ENCODE assay signal across 10 cellular contexts in the genomic region with DNA sequence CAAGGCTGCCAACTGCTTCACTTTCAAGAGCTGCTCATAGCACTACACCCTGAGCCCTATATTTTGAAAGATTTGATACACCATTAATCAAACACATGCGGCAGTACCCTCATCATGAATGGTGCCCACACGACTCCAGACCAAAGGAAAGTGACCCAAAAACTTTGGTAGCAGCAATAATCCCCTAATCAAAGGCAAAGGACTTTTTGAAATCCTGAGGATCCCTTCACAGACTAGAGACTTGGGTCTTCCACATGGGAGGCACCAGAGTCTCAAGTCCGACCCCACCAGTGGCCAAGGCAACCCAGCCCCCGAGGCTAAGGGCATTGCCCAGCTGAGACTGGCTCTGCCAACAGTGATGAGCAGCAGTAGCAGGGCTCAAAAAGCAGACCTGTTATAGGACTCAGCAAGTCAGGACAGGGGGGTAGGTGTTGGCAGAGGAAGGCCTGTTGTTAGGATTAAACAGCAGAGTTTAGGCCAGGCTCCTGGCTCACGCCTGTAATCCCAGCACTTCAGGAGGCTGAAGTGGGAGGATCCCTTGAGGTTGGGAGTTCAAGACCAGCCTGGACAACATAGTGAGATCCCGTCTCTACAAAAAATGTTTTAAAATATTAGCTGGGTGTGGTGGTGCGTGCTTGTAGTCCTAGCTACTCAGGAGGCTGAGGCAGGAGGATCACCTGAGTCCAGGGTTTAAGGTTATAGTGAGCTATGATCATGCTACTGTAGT. TPM values are rescaled to one million over a fixed set of nuclear protein-coding genes. Genes with fewer than 3 reads are reported as not detected.
DNase-seq lines count a peak whose midpoint lies in the region; ATAC-seq, FAIRE-seq and TF ChIP-seq lines count a peak whose summit lies in the region.
"Had no signal": no experiment of that assay in that cellular context is flagged by ENCODE, and none has a peak within 500 bp of the region (broad histone marks: within the 10 kb centered on the region; RNA-seq: fewer than 3 reads in every experiment).

No MANE protein-coding gene starts in this region.

- no peak overlapping the region for H2BK5ac ChIP-seq in trophoblast cell (ENCODE audit: low read depth, low read length, poor library complexity)

- H3K14ac ChIP-seq in trophoblast cell (ENCODE audit: low read length): no peak overlapping the region

- H3K36me3 ChIP-seq in ACC112 (ENCODE audit: insufficient read depth, low read length) (peaks cover 45% of the 10 kb centered on the region), GM12878 (ENCODE audit: control insufficient read depth in 2 of 2, insufficient read depth in 2 of 2, low read length in 1 of 2) (peaks cover 6 to 17% of the 10 kb centered on the region in 2 experiments), trophoblast cell (ENCODE audit: control insufficient read depth in 1 of 2, insufficient read depth in 2 of 2, low read length in 2 of 2) (peaks cover 0 to 5% of the 10 kb centered on the region in 2 experiments)

- H3K9me3 ChIP-seq in GM12878 (replicated peaks; ENCODE audit: control insufficient read depth, insufficient read depth, low read length) (no peaks in the 10 kb centered on the region), trophoblast cell (ENCODE audit: insufficient read depth, low read depth, low read length) (no peaks in the 10 kb centered on the region)

- SMC1A ChIA-PET in GM12878 (lab: Charles Lee; ENCODE audit: uncharacterized antibody, unreplicated experiment): interaction anchor here (1.1 to 3.4 kb wide), 5 partner anchors 30 to 91 kb away, joined by 3 to 15 read pairs (median 4); no protein-coding TSS in a partner anchor

- peaks cover 4 to 40% (median 13%) of the 10 kb centered on the region in 3 donors for H3K36me3 Mint-ChIP-seq in naive thymus-derived CD8-positive, alpha-beta T cell

- TF ChIP-seq EP300 in GM12878 (IDR thresholded peaks at IDR 0.05; ENCODE audit: borderline replicate concordance in 1 of 2, control insufficient read depth in 1 of 2, low read depth in 2 of 2, low read length in 2 of 2): no peak

- peak overlapping the region; percentile 6 to 97 (median 46) for H3K4me3 Mint-ChIP-seq in naive thymus-derived CD8-positive, alpha-beta T cell

- H3K27me3 ChIP-seq in ACC112 (ENCODE audit: insufficient read depth, low read length): no peaks in the 10 kb centered on the region
- no peaks in the 10 kb centered on the region for H3K27me3 ChIP-seq in GM12878 (replicated peaks in 1 of 2; ENCODE audit: control insufficient read depth in 2 of 2, insufficient read depth in 2 of 2, low read length in 1 of 2)
- no peaks in the 10 kb centered on the region for H3K27me3 ChIP-seq in trophoblast cell (ENCODE audit: insufficient read depth, low read length)

- H3K79me1 ChIP-seq in trophoblast cell (ENCODE audit: low read length): peaks cover 9% of the 10 kb centered on the region

- TF ChIP-seq POLR2A in GM12878 (IDR thresholded peaks at IDR 0.05; ENCODE audit: low read depth, low read length): no peak

- RAD21 ChIA-PET in GM12878 (lab: Charles Lee; ENCODE audit: unreplicated experiment): interaction anchor here (1.3 to 1.5 kb wide), 2 partner anchors 13 to 73 kb away, joined by 3 read pairs; no protein-coding TSS in a partner anchor

- POLR2A ChIA-PET in GM12878 (lab: Charles Lee): interaction anchor here (0.7 to 2.3 kb wide), 4 partner anchors 11 to 73 kb away, joined by 3 to 5 read pairs (median 3); no protein-coding TSS in a partner anchor
- POLR2A ChIA-PET in naive thymus-derived CD8-positive, alpha-beta T cell (lab: Charles Lee): no interaction called here

- no peak for ATAC-seq in GM12878
- no peak for ATAC-seq in naive thymus-derived CD8-positive, alpha-beta T cell

- no peak overlapping the region for H3K4ac ChIP-seq in trophoblast cell (ENCODE audit: low read depth, low read length)

- no peaks in the 10 kb centered on the region for H3K27me3 Mint-ChIP-seq in naive thymus-derived CD8-positive, alpha-beta T cell

- H3K4me3 ChIP-seq in ACC112 (ENCODE audit: low read depth, low read length): peak overlapping the region; percentile 68
- peak overlapping the region; percentile 28 for H3K4me3 ChIP-seq in HFF-Myc (replicated peaks; ENCODE audit: low read depth, low read length)
- H3K4me3 ChIP-seq in GM12878: peak overlapping the region; percentile 79
- H3K4me3 ChIP-seq in trophoblast cell (ENCODE audit: low read depth, low read length): no peak overlapping the region

- CTCF ChIA-PET in GM12878 (lab: Yijun Ruan, JAX): interaction anchor here (0.5 to 1.8 kb wide), 5 partner anchors 19 to 202 kb away, joined by 3 to 7 read pairs (median 4); no protein-coding TSS in a partner anchor

- no peak overlapping the region for H3K18ac ChIP-seq in trophoblast cell (ENCODE audit: low read length)

- H3K79me2 ChIP-seq in ACC112 (ENCODE audit: control insufficient read depth, insufficient read depth, low read length, unreplicated experiment) (peaks cover 84% of the 10 kb centered on the region), GM12878 (ENCODE audit: control insufficient read depth, insufficient read depth, low read length) (peaks cover 88% of the 10 kb centered on the region), trophoblast cell (ENCODE audit: control insufficient read depth, insufficient read depth, low read length, poor library complexity) (peaks cover 8% of the 10 kb centered on the region)

- H3K4me1 Mint-ChIP-seq in naive thymus-derived CD8-positive, alpha-beta T cell: peaks cover 27 to 72% (median 66%) of the 10 kb centered on the region in 4 donors

- no peak overlapping the region for H2AK5ac ChIP-seq in trophoblast cell (ENCODE audit: low read length)

- H3K9me3 Mint-ChIP-seq in naive thymus-derived CD8-positive, alpha-beta T cell: no peaks in the 10 kb centered on the region

- in situ Hi-C loops in GM12878 (cut with MboI): no loop called here

- BruUV-seq in GM12878 (replicated peaks; lab: Mats Ljungman, UMichigan): no TSS peak

- peaks cover 32% of the 10 kb centered on the region for H3K4me1 ChIP-seq in ACC112 (ENCODE audit: control insufficient read depth, insufficient read depth, low read length, unreplicated experiment)
- peaks cover 32% of the 10 kb centered on the region for H3K4me1 ChIP-seq in GM12878 (ENCODE audit: control insufficient read depth, insufficient read depth, low read length)
- H3K4me1 ChIP-seq in trophoblast cell (ENCODE audit: control insufficient read depth in 1 of 2, insufficient read depth in 2 of 2, low read length in 2 of 2): peaks cover 7 to 14% of the 10 kb centered on the region in 2 experiments

- H3K27ac ChIP-seq in ACC112 (ENCODE audit: low read depth, low read length) (no peak overlapping the region), GM12878 (ENCODE audit: control insufficient read depth, insufficient read depth) (peak overlapping the region; percentile 21; the same call in 1 of the 2 replicates), trophoblast cell (ENCODE audit: low read depth, low read length) (no peak overlapping the region)

- intact Hi-C loops in GM12878 (cut with micrococcal nuclease; ENCODE audit: unreplicated experiment): no loop called here

- peak overlapping the region in 8 of 10 donors; percentile 2 to 90 (median 70) for H3K27ac Mint-ChIP-seq in naive thymus-derived CD8-positive, alpha-beta T cell

- TF ChIP-seq CTCF in HFF-Myc (IDR thresholded peaks at IDR 0.05; ENCODE audit: low read depth, low read length, missing control alignments): no peak
- no peak for TF ChIP-seq CTCF in GM12878 (IDR thresholded peaks at IDR 0.05 in 2 of 3, conservative IDR thresholded peaks at IDR 0.05 in 1 of 3; ENCODE audit: control insufficient read depth in 2 of 3, extremely low read depth in 1 of 3, insufficient read depth in 1 of 3, low read depth in 3 of 3, low read length in 3 of 3)

- peak overlapping the region; percentile 49; the same call in 1 of the 2 replicates for H3K9ac ChIP-seq in GM12878 (ENCODE audit: control insufficient read depth, insufficient read depth, low read length)
- H3K9ac ChIP-seq in trophoblast cell (ENCODE audit: low read length): no peak overlapping the region

- H3K4me2 ChIP-seq in GM12878 (ENCODE audit: control insufficient read depth, insufficient read depth): peak overlapping the region; percentile 83
- no peak overlapping the region for H3K4me2 ChIP-seq in trophoblast cell (ENCODE audit: low read length)

- no peak for DNase-seq in HFF-Myc (ENCODE audit: extremely low read depth, low read depth)
- DNase-seq in GM12878 (ENCODE audit: low read depth, low spot score): no peak
- no peak for DNase-seq in naive thymus-derived CD8-positive, alpha-beta T cell
- no peak for DNase-seq in cerebellar cortex (ENCODE audit: low spot score)
- no peak for DNase-seq in trophoblast cell
- no peak for DNase-seq in GDM1 (lab: John Stamatoyannopoulos, UW)
- no peak for DNase-seq in OCI-M1 (lab: John Stamatoyannopoulos, UW)
- DNase-seq: activated CD8-positive, alpha-beta memory T cell treated with anti-CD3 and anti-CD28 coated beads, Interleukin-2, amount 50 U/mL, for 48 hours; stimulated activated CD4-positive, alpha-beta T cell treated with anti-CD3 and anti-CD28 coated beads, Interleukin-15, amount 100 ng/mL, for 24 hours had no signal

- H2BK120ac ChIP-seq in trophoblast cell (ENCODE audit: insufficient read depth, low read length, poor library complexity): no peak overlapping the region

- WGBS in GM12878 (ENCODE audit: insufficient coverage, insufficient replicate concordance, low lambda C conversion rate, missing lambda C conversion rate): 39% methylated on average over 7 of the region's 7 CpGs
- WGBS in trophoblast cell (ENCODE audit: extremely low coverage, insufficient coverage, insufficient read length): no CpG with 5 or more reads among the region's 7 CpGs

- FAIRE-seq in GM12878 (lab: Jason Lieb, UNC): no peak

- no peak overlapping the region for H4K8ac ChIP-seq in trophoblast cell (ENCODE audit: low read depth, low read length)

- H4K91ac ChIP-seq in trophoblast cell (ENCODE audit: low read depth, low read length): no peak overlapping the region

- peaks cover 22% of the 10 kb centered on the region for H4K20me1 ChIP-seq in GM12878 (ENCODE audit: control insufficient read depth, insufficient read depth)

- no peak overlapping the region for H3K23ac ChIP-seq in trophoblast cell (ENCODE audit: low read length)

- no peak overlapping the region for H4K12ac ChIP-seq in trophoblast cell (ENCODE audit: low read depth, low read length)

- H2BK12ac ChIP-seq in trophoblast cell (ENCODE audit: low read length): no peak overlapping the region

- H2AFZ ChIP-seq in ACC112 (ENCODE audit: low read length, unreplicated experiment) (no peak overlapping the region), GM12878 (ENCODE audit: control insufficient read depth, low read depth, low read length) (no peak overlapping the region), trophoblast cell (ENCODE audit: insufficient read depth, low read length, poor library complexity) (no peak overlapping the region)

- TF ChIP-seq RAD21 in GM12878 (IDR thresholded peaks at IDR 0.05; ENCODE audit: insufficient read depth, low read depth, low read length): no peak

RNA-seq across cellular contexts. Expression of gene TRIM25, which starts 3.2 kb away (rescaled TPM):
- total RNA-seq in GM12878 (2013; cell fraction: nucleolus; rRNA removed): 362 and 384 TPM in 2 replicates
- total RNA-seq in GM12878 (2014; rRNA removed): 47.3 and 57.2 TPM in 2 replicates
- 45.1 and 45.5 TPM in 2 replicates for total RNA-seq in GM12878 (2014; rRNA removed; fragmentation: Illumina TruSeq; extraction: Trizol)
- total RNA-seq in GM12878 (2021): 93.6 and 96.1 TPM in 2 replicates
- polyA plus RNA-seq in GM12878 (2011; ENCODE audit: low read depth): 42.0 TPM
- polyA plus RNA-seq in GM12878 (2011; rRNA removed): 123 and 138 TPM in 2 replicates
- 72.4 and 86.7 TPM in 2 replicates for polyA plus RNA-seq in GM12878 (2011; cell fraction: cytosol; rRNA removed)
- 276 and 335 TPM in 2 replicates for polyA plus RNA-seq in GM12878 (2011; cell fraction: nucleus; rRNA removed)
- polyA plus RNA-seq in GM12878 (2012): 61.2 and 68.8 TPM in 2 replicates
- polyA plus RNA-seq in GM12878 (2014; fragmentation: Illumina TruSeq; extraction: Trizol): 93.2 and 95.5 TPM in 2 replicates
- 10 to 100 TPM; 10.5 to 15.9 TPM for polyA plus RNA-seq in GM12878 (2014; fragmentation: Nextera tagmentation; extraction: Ambion mirVana)
- polyA plus RNA-seq in GM12878 (2014; rRNA removed): 58.6 and 59.7 TPM in 2 replicates
- polyA plus RNA-seq in GM12878 (2016; fragmentation: Nextera tagmentation; extraction: Ambion mirVana): 10 to 100 TPM; 32.7 to 40.7 TPM
- 75.3 and 98.7 TPM in 2 replicates for polyA minus RNA-seq in GM12878 (2011; rRNA and poly(A)+ RNA removed)
- polyA minus RNA-seq in GM12878 (2011; cell fraction: cytosol; rRNA and poly(A)+ RNA removed): 54.1 and 75.7 TPM in 2 replicates
- polyA minus RNA-seq in GM12878 (2011; cell fraction: nucleus; rRNA and poly(A)+ RNA removed): 91.8 and 128 TPM in 2 replicates
- 10 to 100 TPM; 59.9 to 63.9 TPM for total RNA-seq in naive thymus-derived CD8-positive, alpha-beta T cell
- polyA plus RNA-seq in naive thymus-derived CD8-positive, alpha-beta T cell: 1 to 10 TPM; 5.1 to 5.4 (median 5.2) TPM
- 18.0 and 18.2 TPM in 2 replicates for polyA plus RNA-seq in trophoblast cell (2013)

RNA-seq across cellular contexts. Expression of gene COIL, which starts 50.2 kb away (rescaled TPM):
- 13.1 and 13.6 TPM in 2 replicates for total RNA-seq in GM12878 (2013; cell fraction: nucleolus; rRNA removed)
- 13.7 and 15.3 TPM in 2 replicates for total RNA-seq in GM12878 (2014; rRNA removed)
- 23.4 and 24.3 TPM in 2 replicates for total RNA-seq in GM12878 (2014; rRNA removed; fragmentation: Illumina TruSeq; extraction: Trizol)
- total RNA-seq in GM12878 (2021): 17.9 and 18.4 TPM in 2 replicates
- 9.1 TPM for polyA plus RNA-seq in GM12878 (2011; ENCODE audit: low read depth)
- polyA plus RNA-seq in GM12878 (2011; rRNA removed): 15.1 and 21.2 TPM in 2 replicates
- 5.2 and 5.4 TPM in 2 replicates for polyA plus RNA-seq in GM12878 (2011; cell fraction: cytosol; rRNA removed)
- 5.8 and 8.0 TPM in 2 replicates for polyA plus RNA-seq in GM12878 (2011; cell fraction: nucleus; rRNA removed)
- 12.4 and 13.2 TPM in 2 replicates for polyA plus RNA-seq in GM12878 (2012)
- polyA plus RNA-seq in GM12878 (2014; fragmentation: Illumina TruSeq; extraction: Trizol): 22.8 and 28.2 TPM in 2 replicates
- polyA plus RNA-seq in GM12878 (2014; fragmentation: Nextera tagmentation; extraction: Ambion mirVana): 10 to 100 TPM; 14.2 to 16.8 TPM
- 12.6 and 15.1 TPM in 2 replicates for polyA plus RNA-seq in GM12878 (2014; rRNA removed)
- polyA plus RNA-seq in GM12878 (2016; fragmentation: Nextera tagmentation; extraction: Ambion mirVana): 10 to 100 TPM; 18.0 to 19.0 TPM
- polyA minus RNA-seq in GM12878 (2011; rRNA and poly(A)+ RNA removed): 6.3 and 8.3 TPM in 2 replicates
- polyA minus RNA-seq in GM12878 (2011; cell fraction: cytosol; rRNA and poly(A)+ RNA removed): 3.2 and 3.5 TPM in 2 replicates
- 2.2 and 2.5 TPM in 2 replicates for polyA minus RNA-seq in GM12878 (2011; cell fraction: nucleus; rRNA and poly(A)+ RNA removed)
- 10 to 100 TPM; 21.6 to 24.2 TPM for total RNA-seq in naive thymus-derived CD8-positive, alpha-beta T cell
- polyA plus RNA-seq in naive thymus-derived CD8-positive, alpha-beta T cell: 10 to 100 TPM; 12.0 to 18.8 (median 12.8) TPM
- 14.8 and 15.3 TPM in 2 replicates for polyA plus RNA-seq in trophoblast cell (2013)
